In genomic region chr13:23378009-23378632, GRCh38 we compare ENCODE assay signal across 8 cellular contexts. TPM values are rescaled to one million over a fixed set of nuclear protein-coding genes. Genes with fewer than 3 reads are reported as not detected.
DNase-seq lines count a peak whose midpoint lies in the region; ATAC-seq and TF ChIP-seq lines count a peak whose summit lies in the region.

No MANE protein-coding gene starts in this region.

- H3K4me3 ChIP-seq in SJSA1, result no peak overlapping the region

- H3K27ac Mint-ChIP-seq in HFFc6, result peak overlapping the region; percentile 92
- peak overlapping the region; percentile 11 for H3K27ac Mint-ChIP-seq in stimulated activated memory B cell treated with anti-CD40 and anti-IgM and Interleukin-4, amounts not matched to agents 10 μg/mL and 1 μg/mL and 100 μg/mL, for 72 hours

- H3K27me3 ChIP-seq in SJSA1 (replicated peaks), result no peaks in the 10 kb centered on the region

- TF ChIP-seq CTCF in HFFc6 (IDR thresholded peaks at IDR 0.05), result no peak

- peak overlapping the region; percentile 79 for H3K27ac ChIP-seq in SJSA1
- peak overlapping the region; percentile 70 for H3K27ac ChIP-seq in angular gyrus (ENCODE audit: low read depth, low read length)

- H3K9me3 ChIP-seq in SJSA1 (replicated peaks), result no peaks in the 10 kb centered on the region

- peak; percentile 98 for DNase-seq in EL
- peak; percentile 99 for DNase-seq in HFFc6
- DNase-seq in SJSA1 (ENCODE audit: low read depth in 1 of 2, low spot score in 2 of 2), result peak; percentile 79
- DNase-seq in medulla oblongata (ENCODE audit: extremely low spot score), result peak; percentile 51
- DNase-seq in SK-N-DZ (ENCODE audit: low spot score), result no peak
- no peak for DNase-seq in NCI-H2196 (lab: John Stamatoyannopoulos, UW; ENCODE audit: unreplicated experiment)

- H3K36me3 Mint-ChIP-seq in HFFc6 (ENCODE audit: low read depth), result peaks cover 11% of the 10 kb centered on the region; the same call in 1 of the 2 replicates
- H3K36me3 Mint-ChIP-seq in stimulated activated memory B cell treated with anti-CD40 and anti-IgM and Interleukin-4, amounts not matched to agents 10 μg/mL and 1 μg/mL and 100 μg/mL, for 72 hours, result no peaks in the 10 kb centered on the region

- ATAC-seq in stimulated activated memory B cell treated with anti-CD40 and anti-IgM and Interleukin-4, amounts not matched to agents 10 μg/mL and 1 μg/mL and 100 μg/mL, for 72 hours, result peak; percentile 50

- H3K4me3 Mint-ChIP-seq in HFFc6, result peak overlapping the region; percentile 62
- peak overlapping the region; percentile 1 for H3K4me3 Mint-ChIP-seq in stimulated activated memory B cell treated with anti-CD40 and anti-IgM and Interleukin-4, amounts not matched to agents 10 μg/mL and 1 μg/mL and 100 μg/mL, for 72 hours

- H3K9me3 Mint-ChIP-seq in HFFc6, result no peaks in the 10 kb centered on the region
- peaks cover 4% of the 10 kb centered on the region for H3K9me3 Mint-ChIP-seq in stimulated activated memory B cell treated with anti-CD40 and anti-IgM and Interleukin-4, amounts not matched to agents 10 μg/mL and 1 μg/mL and 100 μg/mL, for 72 hours

- H3K27me3 Mint-ChIP-seq in HFFc6 (ENCODE audit: insufficient read depth), result no peaks in the 10 kb centered on the region
- H3K27me3 Mint-ChIP-seq in stimulated activated memory B cell treated with anti-CD40 and anti-IgM and Interleukin-4, amounts not matched to agents 10 μg/mL and 1 μg/mL and 100 μg/mL, for 72 hours, result no peaks in the 10 kb centered on the region

- H3K4me1 Mint-ChIP-seq in HFFc6 (ENCODE audit: low read depth), result peaks cover 80% of the 10 kb centered on the region
- H3K4me1 Mint-ChIP-seq in stimulated activated memory B cell treated with anti-CD40 and anti-IgM and Interleukin-4, amounts not matched to agents 10 μg/mL and 1 μg/mL and 100 μg/mL, for 72 hours, result peaks cover 44% of the 10 kb centered on the region

- peaks cover 68% of the 10 kb centered on the region for H3K4me1 ChIP-seq in SJSA1 (replicated peaks)

- peaks cover 7% of the 10 kb centered on the region for H3K36me3 ChIP-seq in SJSA1

RNA-seq across cellular contexts. Expression of gene SACS, which starts 55.4 kb away (rescaled TPM):
- 10 to 100 TPM; 43.9 to 50.9 (median 47.1) TPM for total RNA-seq in HFFc6 (2021; fragmentation: NEBNext Ultra II Directional; extraction: Animal tissue kit (Norgen Biotek cat#: 25700))
- total RNA-seq in SJSA1 (2014; rRNA removed; shearing (Covaris generic)), result 24.2 and 31.9 TPM in 2 replicates
- 20.2 and 21.1 TPM in 2 replicates for polyA plus RNA-seq in SK-N-DZ (2014; cell fraction: cytosol; rRNA removed)
- polyA plus RNA-seq in SK-N-DZ (2014; cell fraction: nucleus; rRNA removed), result 61.9 and 76.8 TPM in 2 replicates

Comparison
In these comparisons a context has a peak if more than half of its experiments do, and no peak if none do; other contexts are left out.
1. DNase-seq: peak in EL (single experiment), HFFc6 (single experiment), SJSA1 (2 of 2) and medulla oblongata (single experiment); none in SK-N-DZ (single experiment) and NCI-H2196 (single experiment).